2 cellular contexts compared by ENCODE assay signal in the genomic region with DNA sequence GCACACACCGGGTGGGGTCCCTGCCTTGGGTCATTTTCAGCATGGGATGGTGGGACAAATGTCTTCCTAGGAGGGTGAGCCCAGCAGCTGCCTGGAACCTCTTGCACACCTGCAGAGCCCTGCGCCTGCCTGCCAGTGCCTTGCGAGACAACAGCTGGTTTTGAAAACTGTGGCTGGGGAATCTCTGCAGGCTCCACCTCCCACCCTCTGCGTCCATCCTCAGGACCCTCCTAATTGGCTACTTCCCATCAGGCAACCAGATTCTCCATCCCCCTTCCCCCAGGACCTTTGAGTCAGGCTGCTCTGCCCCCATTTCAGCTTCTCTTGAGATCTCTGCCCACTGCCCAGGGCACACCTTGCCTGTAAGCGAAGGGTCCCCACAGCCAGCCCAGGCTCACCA.
TF ChIP-seq lines count a peak whose summit lies in the region.

No MANE protein-coding gene starts in this region.

TF ChIP-seq in liver, 16 proteins besides CTCF, POLR2A, EP300 and RAD21:
- TF ChIP-seq GABPA (IDR thresholded peaks at IDR 0.05 in 1 of 2, conservative IDR thresholded peaks at IDR 0.05 in 1 of 2): no peak
- TF ChIP-seq HNF4A (conservative IDR thresholded peaks at IDR 0.05): no peak
- no peak for TF ChIP-seq FOXA1 (IDR thresholded peaks at IDR 0.05)
- no peak for TF ChIP-seq EGR1 (IDR thresholded peaks at IDR 0.05; ENCODE audit: low read depth in 2 of 2)
- no peak for TF ChIP-seq TAF1 (conservative IDR thresholded peaks at IDR 0.05)
- TF ChIP-seq, protein P1, sequence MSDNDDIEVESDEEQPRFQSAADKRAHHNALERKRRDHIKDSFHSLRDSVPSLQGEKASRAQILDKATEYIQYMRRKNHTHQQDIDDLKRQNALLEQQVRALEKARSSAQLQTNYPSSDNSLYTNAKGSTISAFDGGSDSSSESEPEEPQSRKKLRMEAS (IDR thresholded peaks at IDR 0.05): no peak
- no peak for TF ChIP-seq HNF4G (IDR thresholded peaks at IDR 0.05)
- no peak for TF ChIP-seq NR2F2 (IDR thresholded peaks at IDR 0.05)
- no peak for TF ChIP-seq FOXA2 (IDR thresholded peaks at IDR 0.05)
- TF ChIP-seq YY1 (IDR thresholded peaks at IDR 0.05): no peak
- no peak for TF ChIP-seq RXRA (IDR thresholded peaks at IDR 0.05)
- TF ChIP-seq JUND (IDR thresholded peaks at IDR 0.05): no peak
- TF ChIP-seq, protein P2, sequence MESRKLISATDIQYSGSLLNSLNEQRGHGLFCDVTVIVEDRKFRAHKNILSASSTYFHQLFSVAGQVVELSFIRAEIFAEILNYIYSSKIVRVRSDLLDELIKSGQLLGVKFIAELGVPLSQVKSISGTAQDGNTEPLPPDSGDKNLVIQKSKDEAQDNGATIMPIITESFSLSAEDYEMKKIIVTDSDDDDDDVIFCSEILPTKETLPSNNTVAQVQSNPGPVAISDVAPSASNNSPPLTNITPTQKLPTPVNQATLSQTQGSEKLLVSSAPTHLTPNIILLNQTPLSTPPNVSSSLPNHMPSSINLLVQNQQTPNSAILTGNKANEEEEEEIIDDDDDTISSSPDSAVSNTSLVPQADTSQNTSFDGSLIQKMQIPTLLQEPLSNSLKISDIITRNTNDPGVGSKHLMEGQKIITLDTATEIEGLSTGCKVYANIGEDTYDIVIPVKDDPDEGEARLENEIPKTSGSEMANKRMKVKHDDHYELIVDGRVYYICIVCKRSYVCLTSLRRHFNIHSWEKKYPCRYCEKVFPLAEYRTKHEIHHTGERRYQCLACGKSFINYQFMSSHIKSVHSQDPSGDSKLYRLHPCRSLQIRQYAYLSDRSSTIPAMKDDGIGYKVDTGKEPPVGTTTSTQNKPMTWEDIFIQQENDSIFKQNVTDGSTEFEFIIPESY (IDR thresholded peaks at IDR 0.05): no peak
- TF ChIP-seq, protein P3, sequence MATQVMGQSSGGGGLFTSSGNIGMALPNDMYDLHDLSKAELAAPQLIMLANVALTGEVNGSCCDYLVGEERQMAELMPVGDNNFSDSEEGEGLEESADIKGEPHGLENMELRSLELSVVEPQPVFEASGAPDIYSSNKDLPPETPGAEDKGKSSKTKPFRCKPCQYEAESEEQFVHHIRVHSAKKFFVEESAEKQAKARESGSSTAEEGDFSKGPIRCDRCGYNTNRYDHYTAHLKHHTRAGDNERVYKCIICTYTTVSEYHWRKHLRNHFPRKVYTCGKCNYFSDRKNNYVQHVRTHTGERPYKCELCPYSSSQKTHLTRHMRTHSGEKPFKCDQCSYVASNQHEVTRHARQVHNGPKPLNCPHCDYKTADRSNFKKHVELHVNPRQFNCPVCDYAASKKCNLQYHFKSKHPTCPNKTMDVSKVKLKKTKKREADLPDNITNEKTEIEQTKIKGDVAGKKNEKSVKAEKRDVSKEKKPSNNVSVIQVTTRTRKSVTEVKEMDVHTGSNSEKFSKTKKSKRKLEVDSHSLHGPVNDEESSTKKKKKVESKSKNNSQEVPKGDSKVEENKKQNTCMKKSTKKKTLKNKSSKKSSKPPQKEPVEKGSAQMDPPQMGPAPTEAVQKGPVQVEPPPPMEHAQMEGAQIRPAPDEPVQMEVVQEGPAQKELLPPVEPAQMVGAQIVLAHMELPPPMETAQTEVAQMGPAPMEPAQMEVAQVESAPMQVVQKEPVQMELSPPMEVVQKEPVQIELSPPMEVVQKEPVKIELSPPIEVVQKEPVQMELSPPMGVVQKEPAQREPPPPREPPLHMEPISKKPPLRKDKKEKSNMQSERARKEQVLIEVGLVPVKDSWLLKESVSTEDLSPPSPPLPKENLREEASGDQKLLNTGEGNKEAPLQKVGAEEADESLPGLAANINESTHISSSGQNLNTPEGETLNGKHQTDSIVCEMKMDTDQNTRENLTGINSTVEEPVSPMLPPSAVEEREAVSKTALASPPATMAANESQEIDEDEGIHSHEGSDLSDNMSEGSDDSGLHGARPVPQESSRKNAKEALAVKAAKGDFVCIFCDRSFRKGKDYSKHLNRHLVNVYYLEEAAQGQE (IDR thresholded peaks at IDR 0.05): no peak
- no peak for TF ChIP-seq SP1 (IDR thresholded peaks at IDR 0.05)
- TF ChIP-seq, protein P4, sequence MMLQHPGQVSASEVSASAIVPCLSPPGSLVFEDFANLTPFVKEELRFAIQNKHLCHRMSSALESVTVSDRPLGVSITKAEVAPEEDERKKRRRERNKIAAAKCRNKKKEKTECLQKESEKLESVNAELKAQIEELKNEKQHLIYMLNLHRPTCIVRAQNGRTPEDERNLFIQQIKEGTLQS (IDR thresholded peaks at IDR 0.05): no peak

TF ChIP-seq in HepG2, 621 proteins besides CTCF, POLR2A, EP300 and RAD21:
- TF ChIP-seq ELF1 (CRISPR knock-in tag; IDR thresholded peaks at IDR 0.05) (no peak), KAT2B (IDR thresholded peaks at IDR 0.05; ENCODE audit: borderline replicate concordance, low read depth, low read length) (no peak), FOXC1 (CRISPR knock-in tag; IDR thresholded peaks at IDR 0.05; ENCODE audit: borderline replicate concordance) (no peak), BRD4 (CRISPR knock-in tag; IDR thresholded peaks at IDR 0.05) (no peak), PRMT3 (CRISPR knock-in tag; IDR thresholded peaks at IDR 0.05; ENCODE audit: borderline replicate concordance, low read depth) (no peak), SMAD1 (CRISPR knock-in tag; IDR thresholded peaks at IDR 0.05; ENCODE audit: borderline replicate concordance, low read depth) (no peak), ZFAT (CRISPR knock-in tag; conservative IDR thresholded peaks at IDR 0.05) (no peak), PHF21A (CRISPR knock-in tag; IDR thresholded peaks at IDR 0.05) (no peak), MTA3 (CRISPR knock-in tag; IDR thresholded peaks at IDR 0.05) (no peak), ZC3H4 (CRISPR knock-in tag; IDR thresholded peaks at IDR 0.05; ENCODE audit: borderline replicate concordance) (no peak), CBX5 (CRISPR knock-in tag; IDR thresholded peaks at IDR 0.05; ENCODE audit: borderline replicate concordance) (no peak), ZNF3 (CRISPR knock-in tag; IDR thresholded peaks at IDR 0.05) (no peak), RBAK (CRISPR knock-in tag; IDR thresholded peaks at IDR 0.05) (no peak)
- TF ChIP-seq, protein P5, sequence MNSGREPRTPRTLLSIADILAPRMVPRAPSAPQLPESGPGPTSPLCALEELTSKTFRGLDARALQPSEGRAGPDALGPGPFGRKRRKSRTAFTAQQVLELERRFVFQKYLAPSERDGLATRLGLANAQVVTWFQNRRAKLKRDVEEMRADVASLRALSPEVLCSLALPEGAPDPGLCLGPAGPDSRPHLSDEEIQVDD (CRISPR knock-in tag; IDR thresholded peaks at IDR 0.05; ENCODE audit: borderline replicate concordance): no peak
- TF ChIP-seq, protein P6, sequence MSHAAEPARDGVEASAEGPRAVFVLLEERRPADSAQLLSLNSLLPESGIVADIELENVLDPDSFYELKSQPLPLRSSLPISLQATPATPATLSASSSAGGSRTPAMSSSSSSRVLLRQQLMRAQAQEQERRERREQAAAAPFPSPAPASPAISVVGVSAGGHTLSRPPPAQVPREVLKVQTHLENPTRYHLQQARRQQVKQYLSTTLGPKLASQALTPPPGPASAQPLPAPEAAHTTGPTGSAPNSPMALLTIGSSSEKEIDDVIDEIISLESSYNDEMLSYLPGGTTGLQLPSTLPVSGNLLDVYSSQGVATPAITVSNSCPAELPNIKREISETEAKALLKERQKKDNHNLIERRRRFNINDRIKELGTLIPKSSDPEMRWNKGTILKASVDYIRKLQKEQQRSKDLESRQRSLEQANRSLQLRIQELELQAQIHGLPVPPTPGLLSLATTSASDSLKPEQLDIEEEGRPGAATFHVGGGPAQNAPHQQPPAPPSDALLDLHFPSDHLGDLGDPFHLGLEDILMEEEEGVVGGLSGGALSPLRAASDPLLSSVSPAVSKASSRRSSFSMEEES (CRISPR knock-in tag; IDR thresholded peaks at IDR 0.05): no peak
- TF ChIP-seq, protein P7, sequence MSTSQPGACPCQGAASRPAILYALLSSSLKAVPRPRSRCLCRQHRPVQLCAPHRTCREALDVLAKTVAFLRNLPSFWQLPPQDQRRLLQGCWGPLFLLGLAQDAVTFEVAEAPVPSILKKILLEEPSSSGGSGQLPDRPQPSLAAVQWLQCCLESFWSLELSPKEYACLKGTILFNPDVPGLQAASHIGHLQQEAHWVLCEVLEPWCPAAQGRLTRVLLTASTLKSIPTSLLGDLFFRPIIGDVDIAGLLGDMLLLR (CRISPR knock-in tag; IDR thresholded peaks at IDR 0.05): no peak
